19 cellular contexts compared by ENCODE assay signal in the genomic region with DNA sequence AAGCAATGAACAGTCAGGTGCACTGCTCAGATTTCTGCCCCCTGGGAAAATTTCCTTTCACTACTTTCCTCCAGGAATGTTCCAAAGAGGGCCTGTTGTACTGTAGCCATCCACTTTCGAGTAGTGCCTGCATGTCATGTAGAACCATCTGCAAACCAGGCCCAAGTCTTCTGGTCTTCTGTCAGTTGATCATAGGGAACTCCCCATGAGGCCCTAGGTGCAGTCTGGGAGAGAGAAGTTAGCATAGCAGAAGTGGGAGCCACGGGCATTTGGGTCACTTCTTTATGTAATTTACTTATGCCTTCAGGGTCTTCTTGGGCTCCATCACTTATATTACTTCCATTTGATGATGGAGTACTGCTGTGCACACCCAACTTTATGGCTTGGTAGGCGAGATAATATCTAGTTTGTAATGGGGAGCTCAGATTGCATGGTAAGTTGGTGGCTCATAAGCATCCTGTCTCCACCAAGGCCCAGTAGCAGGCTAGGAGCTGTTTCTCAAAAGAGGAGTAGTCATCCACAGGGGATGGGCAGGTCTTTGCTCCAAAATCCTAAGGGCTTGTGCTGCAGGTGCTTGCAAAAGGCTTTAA.
DNase-seq lines count a peak whose midpoint lies in the region; ATAC-seq, FAIRE-seq and TF ChIP-seq lines count a peak whose summit lies in the region.
"Had no signal": no experiment of that assay in that cellular context is flagged by ENCODE, and none has a peak within 500 bp of the region (broad histone marks: within the 10 kb centered on the region; RNA-seq: fewer than 3 reads in every experiment).

No MANE protein-coding gene starts in this region.

- peak overlapping the region; percentile 82 for H3K27ac ChIP-seq in OCI-LY1 (ENCODE audit: low read depth, low read length, poor library complexity, severe bottlenecking)
- H3K27ac ChIP-seq in psoas muscle: no peak overlapping the region
- H3K27ac ChIP-seq: C4-2B, PC-9 had no signal

- no peak for FAIRE-seq in HTR-8/SVneo (lab: Jason Lieb, UNC)

- H3K36me3 ChIP-seq in OCI-LY1 (ENCODE audit: insufficient read depth, low read length): no peaks in the 10 kb centered on the region
- H3K36me3 ChIP-seq in psoas muscle (ENCODE audit: insufficient read depth in 1 of 2, low read depth in 1 of 2): no peaks in the 10 kb centered on the region

- no peaks in the 10 kb centered on the region for H4K20me1 ChIP-seq in OCI-LY1 (ENCODE audit: insufficient read depth, low read length)

- H2AFZ ChIP-seq in OCI-LY1 (ENCODE audit: low read length): no peak overlapping the region
- H2AFZ ChIP-seq: PC-9 had no signal

- H3K9me2 ChIP-seq in OCI-LY1 (ENCODE audit: low read depth, low read length): no peaks in the 10 kb centered on the region

- H3F3A ChIP-seq in OCI-LY1 (ENCODE audit: insufficient read depth, low read length): no peaks in the 10 kb centered on the region

- H3K9me3 ChIP-seq in OCI-LY1 (ENCODE audit: low read length) (no peaks in the 10 kb centered on the region), psoas muscle (no peaks in the 10 kb centered on the region)

- ATAC-seq in esophagus mucosa (peak; percentile 69), psoas muscle (no peak)
- ATAC-seq: HCT116 had no signal

- no peak overlapping the region for H3K4me2 ChIP-seq in OCI-LY1 (ENCODE audit: low read length)
- H3K4me2 ChIP-seq: PC-9 had no signal

- TF ChIP-seq CTCF in OCI-LY1 (IDR thresholded peaks at IDR 0.05; ENCODE audit: low read length) (no peak), psoas muscle (IDR thresholded peaks at IDR 0.05) (no peak)

- H3K4me3 ChIP-seq in OCI-LY1 (ENCODE audit: low read depth, low read length, poor library complexity, severe bottlenecking): no peak overlapping the region
- no peak overlapping the region for H3K4me3 ChIP-seq in psoas muscle
- H3K4me3 ChIP-seq: PC-9 had no signal

- H3K4me1 ChIP-seq in OCI-LY1 (ENCODE audit: insufficient read depth, low read length, severe bottlenecking): peaks cover 63% of the 10 kb centered on the region
- H3K4me1 ChIP-seq in psoas muscle: no peaks in the 10 kb centered on the region

- no peak overlapping the region for H3K9ac ChIP-seq in OCI-LY1 (ENCODE audit: low read length)

- POLR2A ChIA-PET in HEK293T (lab: Yijun Ruan, JAX): no interaction called here

- CTCF ChIA-PET in HEK293T (lab: Yijun Ruan, JAX): no interaction called here

- 71 to 77% (median 74%) methylated on average over 3 of the region's 3 CpGs for WGBS in psoas muscle, 3 donors

- no peaks in the 10 kb centered on the region for H3K27me3 ChIP-seq in OCI-LY1 (ENCODE audit: insufficient read depth, low read length)
- no peaks in the 10 kb centered on the region for H3K27me3 ChIP-seq in psoas muscle (ENCODE audit: insufficient read depth in 3 of 3, low read length in 2 of 3)

- DNase-seq in HEK293T (ENCODE audit: extremely low spot score) (no peak), psoas muscle (no peak), NCI-H128 (lab: John Stamatoyannopoulos, UW; ENCODE audit: unreplicated experiment) (no peak), HTR-8/SVneo (ENCODE audit: insufficient read length, low spot score) (no peak)
- DNase-seq in stimulated activated CD4-positive, alpha-beta T cell treated with anti-CD3 and anti-CD28 coated beads, Interleukin-4, amount 100 ng/mL, for 1 hour: no peak
- DNase-seq: ACHN, DMS79, GOT3, MM.1S, NCI-H1105, NCI-H1694, NCI-H2081 treated with DMSO at 0.1 percent for 48 hours, NCI-H510A, NCI-H774 had no signal

- H3K79me2 ChIP-seq in OCI-LY1 (ENCODE audit: insufficient read depth, low read length): no peaks in the 10 kb centered on the region

- intact Hi-C loops in psoas muscle (cut with DNase I): no loop called here

TF ChIP-seq in HEK293T, 16 proteins besides CTCF, POLR2A, EP300 and RAD21:
- TF ChIP-seq NFRKB (IDR thresholded peaks at IDR 0.05) (no peak), FOXM1 (IDR thresholded peaks at IDR 0.05; ENCODE audit: borderline replicate concordance) (no peak), CTBP1 (IDR thresholded peaks at IDR 0.05; ENCODE audit: borderline replicate concordance) (peak; percentile 74), ZNF384 (IDR thresholded peaks at IDR 0.05) (no peak)
- TF ChIP-seq, protein P1, sequence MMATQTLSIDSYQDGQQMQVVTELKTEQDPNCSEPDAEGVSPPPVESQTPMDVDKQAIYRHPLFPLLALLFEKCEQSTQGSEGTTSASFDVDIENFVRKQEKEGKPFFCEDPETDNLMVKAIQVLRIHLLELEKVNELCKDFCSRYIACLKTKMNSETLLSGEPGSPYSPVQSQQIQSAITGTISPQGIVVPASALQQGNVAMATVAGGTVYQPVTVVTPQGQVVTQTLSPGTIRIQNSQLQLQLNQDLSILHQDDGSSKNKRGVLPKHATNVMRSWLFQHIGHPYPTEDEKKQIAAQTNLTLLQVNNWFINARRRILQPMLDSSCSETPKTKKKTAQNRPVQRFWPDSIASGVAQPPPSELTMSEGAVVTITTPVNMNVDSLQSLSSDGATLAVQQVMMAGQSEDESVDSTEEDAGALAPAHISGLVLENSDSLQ (IDR thresholded peaks at IDR 0.05): peak; percentile 41; the same call in 1 of the 2 replicates
